In genomic region chr2:182360012-182360662, GRCh38 we compare ENCODE assay signal across 14 cellular contexts.
DNase-seq lines count a peak whose midpoint lies in the region; ATAC-seq, FAIRE-seq and TF ChIP-seq lines count a peak whose summit lies in the region.
"Had no signal": no experiment of that assay in that cellular context is flagged by ENCODE, and none has a peak within 500 bp of the region (broad histone marks: within the 10 kb centered on the region; RNA-seq: fewer than 3 reads in every experiment).

No MANE protein-coding gene starts in this region.

- H2AFZ ChIP-seq in smooth muscle cell (ENCODE audit: low read depth): peak overlapping the region; percentile 75

- intact Hi-C loops in activated CD4-positive, alpha-beta T cell treated with anti-CD3 and anti-CD28 coated beads, Interleukin-2, amount 10 ng/mL, durations not matched to agents 24 days and 14 days (cut with micrococcal nuclease): no loop called here

- peaks cover 5% of the 10 kb centered on the region for H3K27me3 ChIP-seq in smooth muscle cell (ENCODE audit: low read depth)

- no peaks in the 10 kb centered on the region for H4K20me1 ChIP-seq in smooth muscle cell (ENCODE audit: low read depth)

- H3K4me1 Mint-ChIP-seq in activated CD4-positive, alpha-beta T cell treated with anti-CD3 and anti-CD28 coated beads, Interleukin-2, amount 10 ng/mL, durations not matched to agents 24 days and 14 days: no peaks in the 10 kb centered on the region
- H3K4me1 Mint-ChIP-seq: CD4-positive, alpha-beta memory T cell had no signal

- peak; percentile 65 for DNase-seq in HCEC 1CT
- DNase-seq in cardiac fibroblast (ENCODE audit: low read depth in 2 of 2): peak; percentile 86 to 89
- no peak for DNase-seq in smooth muscle cell (lab: John Stamatoyannopoulos, UW; ENCODE audit: unreplicated experiment)
- DNase-seq in NCI-H1930 (lab: John Stamatoyannopoulos, UW): no peak
- DNase-seq in activated CD4-positive, alpha-beta T cell treated with anti-CD3 and anti-CD28 coated beads, Interleukin-2, amount 10 ng/mL, durations not matched to agents 24 days and 14 days: no peak
- no peak for DNase-seq in NCI-H524 treated with DMSO at 0.1 percent for 48 hours (lab: John Stamatoyannopoulos, UW)
- DNase-seq: activated CD4-positive, alpha-beta T cell treated with anti-CD3 and anti-CD28 coated beads, Interleukin-2, amount 50 U/mL, for 1 hour; CD4-positive, alpha-beta memory T cell; NCI-H1436 treated with DMSO at 0.1 percent for 48 hours; stimulated activated CD8-positive, alpha-beta memory T cell treated with anti-CD3 and anti-CD28 coated beads, Interleukin-4, amount 100 ng/mL, for 48 hours had no signal

- no peaks in the 10 kb centered on the region for H3F3A ChIP-seq in smooth muscle cell (ENCODE audit: low read depth)

- no peaks in the 10 kb centered on the region for H3K9me3 Mint-ChIP-seq in activated CD4-positive, alpha-beta T cell treated with anti-CD3 and anti-CD28 coated beads, Interleukin-2, amount 10 ng/mL, durations not matched to agents 24 days and 14 days
- H3K9me3 Mint-ChIP-seq: dendritic cell treated with granulocyte-macrophage colony-stimulating factor and Interleukin-4, amounts not matched to agents 40 ng/mL and 50 ng/mL, for 4 days had no signal

- peak overlapping the region; percentile 22 for H3K27ac ChIP-seq in smooth muscle cell (ENCODE audit: low read depth)

- no peaks in the 10 kb centered on the region for H3K9me3 ChIP-seq in smooth muscle cell (replicated peaks; ENCODE audit: low read depth)

- no peak overlapping the region for H3K4me3 Mint-ChIP-seq in activated CD4-positive, alpha-beta T cell treated with anti-CD3 and anti-CD28 coated beads, Interleukin-2, amount 10 ng/mL, durations not matched to agents 24 days and 14 days
- H3K4me3 Mint-ChIP-seq: CD4-positive, alpha-beta memory T cell; dendritic cell treated with granulocyte-macrophage colony-stimulating factor and Interleukin-4, amounts not matched to agents 40 ng/mL and 50 ng/mL, for 4 days; natural killer cell treated with Interleukin-12 subunit alpha and Interleukin-12 subunit beta and Interleukin-15 and Interleukin-18, amount 100 ng/mL, for 72 hours had no signal

- H3K4me2 ChIP-seq in smooth muscle cell: peak overlapping the region; percentile 46

- no peaks in the 10 kb centered on the region for H3K27me3 Mint-ChIP-seq in activated CD4-positive, alpha-beta T cell treated with anti-CD3 and anti-CD28 coated beads, Interleukin-2, amount 10 ng/mL, durations not matched to agents 24 days and 14 days
- H3K27me3 Mint-ChIP-seq: CD4-positive, alpha-beta memory T cell; dendritic cell treated with granulocyte-macrophage colony-stimulating factor and Interleukin-4, amounts not matched to agents 40 ng/mL and 50 ng/mL, for 4 days; natural killer cell treated with Interleukin-12 subunit alpha and Interleukin-12 subunit beta and Interleukin-15 and Interleukin-18, amount 100 ng/mL, for 72 hours had no signal

- H3K36me3 Mint-ChIP-seq in activated CD4-positive, alpha-beta T cell treated with anti-CD3 and anti-CD28 coated beads, Interleukin-2, amount 10 ng/mL, durations not matched to agents 24 days and 14 days (ENCODE audit: low read depth): no peaks in the 10 kb centered on the region
- H3K36me3 Mint-ChIP-seq: CD4-positive, alpha-beta memory T cell; natural killer cell treated with Interleukin-12 subunit alpha and Interleukin-12 subunit beta and Interleukin-15 and Interleukin-18, amount 100 ng/mL, for 72 hours had no signal

- no peaks in the 10 kb centered on the region for H3K4me1 ChIP-seq in smooth muscle cell (ENCODE audit: low read depth)

- 58% methylated on average over 10 of the region's 10 CpGs for WGBS in smooth muscle cell (ENCODE audit: low lambda C conversion rate)

- H3K9ac ChIP-seq in smooth muscle cell (ENCODE audit: low read depth): no peak overlapping the region

- no peak overlapping the region for H3K27ac Mint-ChIP-seq in activated CD4-positive, alpha-beta T cell treated with anti-CD3 and anti-CD28 coated beads, Interleukin-2, amount 10 ng/mL, durations not matched to agents 24 days and 14 days
- H3K27ac Mint-ChIP-seq: CD4-positive, alpha-beta memory T cell; dendritic cell treated with granulocyte-macrophage colony-stimulating factor and Interleukin-4, amounts not matched to agents 40 ng/mL and 50 ng/mL, for 4 days; natural killer cell treated with Interleukin-12 subunit alpha and Interleukin-12 subunit beta and Interleukin-15 and Interleukin-18, amount 100 ng/mL, for 72 hours had no signal

- H3K4me3 ChIP-seq in cardiac fibroblast (replicated peaks in 1 of 2; ENCODE audit: low read depth in 2 of 2, low read length in 2 of 2) (no peak overlapping the region), smooth muscle cell (no peak overlapping the region)

- no peaks in the 10 kb centered on the region for H3K36me3 ChIP-seq in smooth muscle cell (ENCODE audit: low read depth)

- no peaks in the 10 kb centered on the region for H3K79me2 ChIP-seq in smooth muscle cell (ENCODE audit: low read depth)

- peak; percentile 43 for FAIRE-seq in islet of Langerhans (lab: Jason Lieb, UNC)

- ATAC-seq in HG03469 (IDR thresholded peaks at IDR 0.05; ENCODE audit: unreplicated experiment): no peak
- ATAC-seq: natural killer cell treated with Interleukin-12 subunit alpha and Interleukin-12 subunit beta and Interleukin-15 and Interleukin-18, amount 100 ng/mL, for 72 hours had no signal

- TF ChIP-seq CTCF in cardiac fibroblast (IDR thresholded peaks at IDR 0.05; ENCODE audit: low read depth, low read length): no peak
- no peak for TF ChIP-seq CTCF in smooth muscle cell (IDR thresholded peaks at IDR 0.05; ENCODE audit: borderline replicate concordance, insufficient read depth, poor library complexity, severe bottlenecking)

Comparison
In these comparisons a context has a peak if more than half of its experiments do, and no peak if none do; other contexts are left out.
1. DNase-seq: peak in HCEC 1CT (single experiment) and cardiac fibroblast (2 of 2); none in smooth muscle cell (single experiment), NCI-H1930 (0 of 2), activated CD4-positive, alpha-beta T cell treated with anti-CD3 and anti-CD28 coated beads, Interleukin-2, amount 10 ng/mL, durations not matched to agents 24 days and 14 days (single experiment) and NCI-H524 treated with DMSO at 0.1 percent for 48 hours (single experiment).